8 cellular contexts compared by ENCODE assay signal in genomic region chr6:1603708-1604346, GRCh38. TPM values are rescaled to one million over a fixed set of nuclear protein-coding genes. Genes with fewer than 3 reads are reported as not detected.
A peak's percentile ranks its signal among the peaks of the same experiment; 100 is the strongest.
DNase-seq lines count a peak whose midpoint lies in the region; ATAC-seq and TF ChIP-seq lines count a peak whose summit lies in the region.
"Had no signal": no experiment of that assay in that cellular context is flagged by ENCODE, and none has a peak within 500 bp of the region (broad histone marks: within the 10 kb centered on the region; RNA-seq: fewer than 3 reads in every experiment).

No MANE protein-coding gene starts in this region.

- intact Hi-C loops in left colon (cut with DNase I, micrococcal nuclease) (loop anchor here (5.0 to 10.0 kb wide), 4 partner anchors 501 to 1031 kb away; no protein-coding TSS in a partner anchor), testis (cut with DNase I; ENCODE audit: low total_unique reads) (loop anchor here (5.0 kb wide), 1 partner anchor 593 kb away; no protein-coding TSS in a partner anchor)

- H3K9me3 ChIP-seq in HUES6 (ENCODE audit: control insufficient read depth, insufficient read depth, low read depth, low read length) (no peaks in the 10 kb centered on the region), testis (no peaks in the 10 kb centered on the region)

- peak overlapping the region; percentile 57 for H3K9ac ChIP-seq in HUES6 (ENCODE audit: low read length)

- H3K27ac ChIP-seq in HUES6 (ENCODE audit: low read depth, low read length): no peak overlapping the region
- no peak overlapping the region for H3K27ac ChIP-seq in testis
- H3K27ac ChIP-seq: HL-60 had no signal

- peak; percentile 14 for ATAC-seq in left colon
- ATAC-seq in GM21786 (IDR thresholded peaks at IDR 0.05; ENCODE audit: unreplicated experiment): no peak

- H3K27me3 ChIP-seq in HUES6 (ENCODE audit: control insufficient read depth, insufficient read depth, low read length): peaks cover 92% of the 10 kb centered on the region
- no peaks in the 10 kb centered on the region for H3K27me3 ChIP-seq in testis

- WGBS in testis, 2 donors: 36 to 38% methylated on average over 24 to 27 of the region's 27 CpGs

- in situ Hi-C loops in astrocyte of the spinal cord (cut with HindIII; ENCODE audit: low sequenced_read_pairs): no loop called here

- TF ChIP-seq CTCF in astrocyte of the spinal cord (IDR thresholded peaks at IDR 0.05; ENCODE audit: low read depth, low read length) (no peak), testis (IDR thresholded peaks at IDR 0.05) (no peak)

- H3K4me3 ChIP-seq in HUES6 (ENCODE audit: low read depth, low read length) (peak overlapping the region; percentile 63), astrocyte of the spinal cord (ENCODE audit: low read depth, low read length) (peak overlapping the region; percentile 10), testis (peak overlapping the region; percentile 36 to 40)

- no peak for TF ChIP-seq POLR2A in testis (IDR thresholded peaks at IDR 0.05)

- H3K4me1 ChIP-seq in HUES6 (ENCODE audit: control insufficient read depth, insufficient read depth, low read length): peaks cover 32% of the 10 kb centered on the region
- H3K4me1 ChIP-seq in testis: peaks cover 7% of the 10 kb centered on the region

- no peak for DNase-seq in astrocyte of the spinal cord (ENCODE audit: low read depth, low spot score)
- no peak for DNase-seq in left colon
- no peak for DNase-seq in testis
- DNase-seq in superior temporal gyrus (ENCODE audit: extremely low spot score): no peak
- DNase-seq in activated CD8-positive, alpha-beta memory T cell treated with anti-CD3 and anti-CD28 coated beads, Interleukin-2, amount 50 U/mL, for 48 hours: no peak

- H3K36me3 ChIP-seq in HUES6 (ENCODE audit: control insufficient read depth, insufficient read depth, low read length) (no peaks in the 10 kb centered on the region), testis (ENCODE audit: low read depth, missing control alignments) (no peaks in the 10 kb centered on the region)

RNA-seq across cellular contexts. Expression of gene FOXC1, which starts 5.9 kb away (rescaled TPM):
- total RNA-seq in left colon (1 to 10 TPM in 1 of 2 donors, under 1 TPM in 1; 0.82 to 1.5 TPM), testis (10 to 100 TPM in 1 of 2 donors, 1 to 10 TPM in 1; 9.4 to 10.6 TPM)
- 4.7 TPM for polyA plus RNA-seq in testis (ENCODE audit: insufficient read depth, low read depth, low replicate concordance)

Comparison
In these comparisons a context has a peak if more than half of its experiments do, and no peak if none do; other contexts are left out.
1. H3K4me3 ChIP-seq: peak in every context shown above with its lines; median percentile 63 in HUES6; 38 in testis; 10 in astrocyte of the spinal cord.
2. RNA of gene FOXC1, which starts 5.9 kb away (total RNA-seq): 9.4 to 10.6 TPM in testis; 0.82 to 1.5 TPM in left colon; every median in the first group is over 4 times any median in the second.